9 cellular contexts compared by ENCODE assay signal in the genomic region with DNA sequence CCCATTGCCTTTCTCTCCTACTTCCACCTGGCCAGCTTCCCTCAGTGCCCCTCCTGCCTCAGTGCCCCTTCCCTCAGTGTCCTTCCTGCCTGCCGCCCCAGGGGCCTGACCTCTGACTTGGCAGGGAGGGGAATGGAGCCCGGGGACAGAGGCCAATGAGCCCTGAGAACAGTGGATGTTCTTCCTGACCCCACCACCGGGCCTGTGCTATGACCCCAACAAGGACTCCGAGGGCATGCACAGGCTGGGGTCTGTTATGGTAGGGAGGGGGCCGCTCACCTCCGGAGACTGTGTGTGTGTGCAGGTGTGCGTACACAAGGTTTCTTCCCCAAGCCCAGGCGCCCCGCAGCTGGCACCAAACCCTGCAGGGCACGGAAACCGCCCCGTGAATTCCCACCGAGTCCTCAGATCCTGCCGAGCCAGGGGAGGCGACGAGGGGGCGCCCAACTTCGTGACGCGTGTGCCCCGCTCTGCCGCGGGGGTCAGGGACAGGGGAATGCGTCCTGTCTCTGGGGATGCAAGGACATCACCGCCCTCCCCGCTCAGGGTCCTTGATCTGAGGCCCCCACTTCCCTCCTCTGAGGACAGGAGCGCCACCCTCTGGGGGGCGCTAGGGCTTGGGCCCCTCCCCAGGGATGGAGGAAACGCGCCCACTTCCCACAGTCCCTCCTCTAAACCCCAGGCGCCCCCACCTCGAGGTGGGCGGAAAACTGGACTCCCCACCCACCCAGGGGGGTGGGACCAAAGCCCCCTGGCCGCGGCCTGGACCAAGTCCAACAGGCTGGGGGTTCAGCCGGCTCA. TPM values are rescaled to one million over a fixed set of nuclear protein-coding genes. Genes with fewer than 3 reads are reported as not detected.
A peak's percentile ranks its signal among the peaks of the same experiment; 100 is the strongest.
DNase-seq lines count a peak whose midpoint lies in the region; ATAC-seq and TF ChIP-seq lines count a peak whose summit lies in the region.
"Had no signal": no experiment of that assay in that cellular context is flagged by ENCODE, and none has a peak within 500 bp of the region (broad histone marks: within the 10 kb centered on the region; RNA-seq: fewer than 3 reads in every experiment).

No MANE protein-coding gene starts in this region.

- H4K91ac ChIP-seq in H9 (ENCODE audit: insufficient read length, low read depth, low read length), result no peak overlapping the region

- H3K27me3 Mint-ChIP-seq in H9 (ENCODE audit: low read depth) (peaks cover 28% of the 10 kb centered on the region), nephron (ENCODE audit: low read depth) (peaks cover 42% of the 10 kb centered on the region)
- peaks cover 25% of the 10 kb centered on the region for H3K27me3 Mint-ChIP-seq in activated CD4-positive, alpha-beta T cell treated with anti-CD3 and anti-CD28 coated beads for 36 hours

- no peak overlapping the region for H2AK5ac ChIP-seq in H9 (ENCODE audit: insufficient read length, low read length)

- intact Hi-C loops in activated CD4-positive, alpha-beta T cell treated with anti-CD3 and anti-CD28 coated beads for 36 hours (cut with DNase I, micrococcal nuclease), result loop anchor here in 1 of 2 experiments (10.0 kb wide), 1 partner anchor 296 kb away; no protein-coding TSS in a partner anchor

- H3K4me2 ChIP-seq in H9 (ENCODE audit: insufficient read depth, insufficient read length, low read length), result peak overlapping the region; percentile 81

- no peak for DNase-seq in BE2C
- no peak for DNase-seq in H9
- DNase-seq in ecto neural progenitor cell (ENCODE audit: low spot score), result peak; percentile 53
- no peak for DNase-seq in activated CD4-positive, alpha-beta T cell treated with anti-CD3 and anti-CD28 coated beads for 36 hours
- no peak for DNase-seq in mucosa of gallbladder (ENCODE audit: low spot score)
- DNase-seq: ovary had no signal

- H3K4me1 ChIP-seq in BE2C (peaks cover 6% of the 10 kb centered on the region), H9 (ENCODE audit: insufficient read depth, low read length) (no peaks in the 10 kb centered on the region; the same call in 1 of the 2 replicates)

- H3K9me3 ChIP-seq in BE2C (no peaks in the 10 kb centered on the region), H9 (ENCODE audit: control insufficient read depth, low read depth, low read length) (no peaks in the 10 kb centered on the region)
- H3K9me3 ChIP-seq: ovary had no signal

- no peak overlapping the region for H2BK5ac ChIP-seq in H9 (ENCODE audit: insufficient read length, low read length)

- no peaks in the 10 kb centered on the region; a peak in 1 of 7 replicates for H3K36me3 Mint-ChIP-seq in H9 (ENCODE audit: insufficient read depth in 1 of 3, low read depth in 3 of 3)
- no peaks in the 10 kb centered on the region for H3K36me3 Mint-ChIP-seq in nephron (ENCODE audit: low read depth)
- H3K36me3 Mint-ChIP-seq in activated CD4-positive, alpha-beta T cell treated with anti-CD3 and anti-CD28 coated beads for 36 hours (ENCODE audit: low read depth), result no peaks in the 10 kb centered on the region

- H2BK15ac ChIP-seq in H9 (ENCODE audit: low read depth, low read length), result no peak overlapping the region

- H3K9ac ChIP-seq in H9 (ENCODE audit: extremely low read depth, insufficient read length, low read length), result no peak overlapping the region

- H3T11ph ChIP-seq in H9 (ENCODE audit: low read length), result no peak overlapping the region

- no peak overlapping the region for H4K8ac ChIP-seq in H9 (replicated peaks; ENCODE audit: insufficient read length, low read depth, low read length)

- no peaks in the 10 kb centered on the region for H3K36me3 ChIP-seq in BE2C
- H3K36me3 ChIP-seq: ovary had no signal

- no peaks in the 10 kb centered on the region for H3K79me1 ChIP-seq in H9 (ENCODE audit: insufficient read depth, low read depth, low read length, poor library complexity, severe bottlenecking)

- H3K27me3 ChIP-seq in BE2C, result no peaks in the 10 kb centered on the region
- no peaks in the 10 kb centered on the region; the same call in 1 of the 2 replicates for H3K27me3 ChIP-seq in H9 (ENCODE audit: insufficient read depth, low read length)
- H3K27me3 ChIP-seq: ovary had no signal

- TF ChIP-seq CTCF in BE2C (IDR thresholded peaks at IDR 0.05; ENCODE audit: low read depth, low read length), result no peak
- no peak; the same call in 2 of the 3 replicates for TF ChIP-seq CTCF in H9 (conservative IDR thresholded peaks at IDR 0.05)
- TF ChIP-seq CTCF in nephron (IDR thresholded peaks at IDR 0.05; ENCODE audit: unreplicated experiment in 3 of 3), result no peak

- H3K4me3 ChIP-seq in BE2C (ENCODE audit: low read depth, low read length), result peak overlapping the region; percentile 32

- H3K56ac ChIP-seq in H9 (ENCODE audit: insufficient read length, low read depth, low read length), result no peak overlapping the region

- H2AFZ ChIP-seq in H9 (ENCODE audit: low read length), result no peak overlapping the region

- no peak for ATAC-seq in HG03565 (IDR thresholded peaks at IDR 0.05; ENCODE audit: unreplicated experiment)
- ATAC-seq in activated CD4-positive, alpha-beta T cell treated with anti-CD3 and anti-CD28 coated beads for 36 hours, result no peak
- no peak for ATAC-seq in HG02588 (IDR thresholded peaks at IDR 0.05; ENCODE audit: unreplicated experiment)

- CTCF ChIA-PET in activated CD4-positive, alpha-beta T cell treated with anti-CD3 and anti-CD28 coated beads for 36 hours (lab: Charles Lee), result interaction anchor here (1.1 kb wide), 1 partner anchor 9 kb away, joined by 3 read pairs; no protein-coding TSS in a partner anchor

- H3K4ac ChIP-seq in H9 (ENCODE audit: low read depth, low read length), result no peak overlapping the region

- H3K23me2 ChIP-seq in H9 (ENCODE audit: insufficient read length, low read depth, low read length, poor library complexity, severe bottlenecking), result peaks cover 14% of the 10 kb centered on the region

- H2BK120ac ChIP-seq in H9 (ENCODE audit: low read depth, low read length, poor library complexity, severe bottlenecking), result no peak overlapping the region

- no peak overlapping the region for H3K18ac ChIP-seq in H9 (ENCODE audit: insufficient read length, low read depth, low read length)

- peak overlapping the region; percentile 65 to 73 for H3K4me3 Mint-ChIP-seq in H9
- peak overlapping the region in 2 of 3 experiments; percentile 21 to 52 for H3K4me3 Mint-ChIP-seq in nephron
- no peak overlapping the region for H3K4me3 Mint-ChIP-seq in activated CD4-positive, alpha-beta T cell treated with anti-CD3 and anti-CD28 coated beads for 36 hours

- H3K9me3 Mint-ChIP-seq in H9 (no peaks in the 10 kb centered on the region), nephron (no peaks in the 10 kb centered on the region)
- H3K9me3 Mint-ChIP-seq in activated CD4-positive, alpha-beta T cell treated with anti-CD3 and anti-CD28 coated beads for 36 hours (ENCODE audit: low read depth), result no peaks in the 10 kb centered on the region

- H3K79me2 ChIP-seq in H9 (ENCODE audit: insufficient read depth, low read length), result no peaks in the 10 kb centered on the region

- no peak overlapping the region for H4K5ac ChIP-seq in H9 (ENCODE audit: insufficient read length, low read depth, low read length)

- POLR2A ChIA-PET in activated CD4-positive, alpha-beta T cell treated with anti-CD3 and anti-CD28 coated beads for 36 hours (lab: Charles Lee), result no interaction called here

- H2BK12ac ChIP-seq in H9 (ENCODE audit: insufficient read length, low read depth, low read length), result no peak overlapping the region

- peaks cover 38 to 51% of the 10 kb centered on the region in 2 experiments for H3K4me1 Mint-ChIP-seq in H9
- peaks cover 33% of the 10 kb centered on the region for H3K4me1 Mint-ChIP-seq in nephron
- H3K4me1 Mint-ChIP-seq in activated CD4-positive, alpha-beta T cell treated with anti-CD3 and anti-CD28 coated beads for 36 hours, result peaks cover 29% of the 10 kb centered on the region

- WGBS in H9 (ENCODE audit: extremely low coverage, insufficient read length, low lambda C conversion rate), result no CpG with 5 or more reads among the region's 36 CpGs

- H2BK20ac ChIP-seq in H9 (ENCODE audit: low read depth, low read length, poor library complexity, severe bottlenecking), result no peak overlapping the region

- H4K20me1 ChIP-seq in H9 (ENCODE audit: control insufficient read depth, insufficient read depth, insufficient read length), result no peaks in the 10 kb centered on the region

- no peak overlapping the region for H3K14ac ChIP-seq in H9 (ENCODE audit: insufficient read depth, low read length)

- no peak overlapping the region for H3K27ac ChIP-seq in H9 (ENCODE audit: insufficient read length, low read depth, low read length)
- H3K27ac ChIP-seq: ovary had no signal

- no peak overlapping the region for H3K23ac ChIP-seq in H9 (ENCODE audit: insufficient read length, low read depth, low read length)

- no peak overlapping the region for H3K27ac Mint-ChIP-seq in H9
- no peak overlapping the region for H3K27ac Mint-ChIP-seq in nephron
- H3K27ac Mint-ChIP-seq in activated CD4-positive, alpha-beta T cell treated with anti-CD3 and anti-CD28 coated beads for 36 hours, result no peak overlapping the region

RNA-seq across cellular contexts. Expression of gene RAP1GAP, which starts 0.7 kb away (rescaled TPM):
- 7.0 TPM for polyA plus RNA-seq in BE2C (2012; ENCODE audit: insufficient read depth, insufficient read length, low read depth)
- total RNA-seq in H9 (2021), result 6.4 and 7.9 TPM in 2 replicates
- 1 to 10 TPM; 2.1 to 2.5 TPM for total RNA-seq in activated CD4-positive, alpha-beta T cell treated with anti-CD3 and anti-CD28 coated beads for 36 hours
- total RNA-seq in mucosa of gallbladder, result 157 TPM

Comparison
In these comparisons a context has a peak if more than half of its experiments do, and no peak if none do; other contexts are left out.
1. RNA of gene RAP1GAP, which starts 0.7 kb away (total RNA-seq): 157 TPM in mucosa of gallbladder (single experiment); 6.4 to 7.9 TPM in H9 and 2.1 to 2.5 TPM in activated CD4-positive, alpha-beta T cell treated with anti-CD3 and anti-CD28 coated beads for 36 hours; every median in the first group is over 10 times any median in the second.